15 cellular contexts compared by ENCODE assay signal in genomic region chr3:145865329-145865904, GRCh38.
"Had no signal": no experiment of that assay in that cellular context is flagged by ENCODE, and none has a peak within 500 bp of the region (broad histone marks: within the 10 kb centered on the region; RNA-seq: fewer than 3 reads in every experiment).

No MANE protein-coding gene starts in this region.

- H3K27ac ChIP-seq: breast epithelium, epithelial cell of prostate, neutrophil, skin epidermis had no signal

- H3K4me3 ChIP-seq: breast epithelium, skin epidermis had no signal

- ATAC-seq: effector memory CD8-positive, alpha-beta T cell; left lobe of liver had no signal

- H3K36me3 ChIP-seq: breast epithelium, neutrophil had no signal

- H3K27me3 ChIP-seq: breast epithelium, neutrophil had no signal

- H3K9me3 ChIP-seq: breast epithelium, neutrophil had no signal

- H3K4me1 ChIP-seq: breast epithelium had no signal

- DNase-seq: activated CD4-positive, alpha-beta T cell treated with anti-CD3 and anti-CD28 coated beads, Interleukin-2, amount 10 ng/mL, durations not matched to agents 7 days and 5 days; activated naive CD4-positive, alpha-beta T cell treated with Interleukin-2 at 50 U/mL for 16 hours; anterior cingulate cortex; cerebellar nuclear complex; effector memory CD8-positive, alpha-beta T cell; islet precursor cell; posterior cingulate gyrus; stimulated activated CD4-positive, alpha-beta T cell treated with anti-CD3 and anti-CD28 coated beads, Interleukin-4, amount 100 ng/mL, for 24 hours; stimulated activated naive CD4-positive, alpha-beta T cell; trophoblast cell had no signal
